Comparison of ENCODE assay signal across 8 cellular contexts in genomic region chr20:50146732-50147662, GRCh38. TPM values are rescaled to one million over a fixed set of nuclear protein-coding genes. Genes with fewer than 3 reads are reported as not detected.
DNase-seq lines count a peak whose midpoint lies in the region; ATAC-seq and TF ChIP-seq lines count a peak whose summit lies in the region.

No MANE protein-coding gene starts in this region.

- H3K9ac ChIP-seq in mucosa of rectum (ENCODE audit: low read depth in 1 of 2, low read length in 2 of 2) = peak overlapping the region; percentile 37 to 41

- H3K9me3 Mint-ChIP-seq in WTC11 = no peaks in the 10 kb centered on the region
- H3K9me3 Mint-ChIP-seq in stimulated activated memory B cell treated with anti-CD40 and anti-IgM and Interleukin-4, amounts not matched to agents 10 μg/mL and 1 μg/mL and 100 μg/mL, for 72 hours = no peaks in the 10 kb centered on the region

- H3K36me3 Mint-ChIP-seq in WTC11 = peaks cover 21% of the 10 kb centered on the region
- H3K36me3 Mint-ChIP-seq in stimulated activated memory B cell treated with anti-CD40 and anti-IgM and Interleukin-4, amounts not matched to agents 10 μg/mL and 1 μg/mL and 100 μg/mL, for 72 hours = peaks cover 33% of the 10 kb centered on the region

- H3K4me1 Mint-ChIP-seq in WTC11 = peaks cover 68% of the 10 kb centered on the region
- peaks cover 74% of the 10 kb centered on the region for H3K4me1 Mint-ChIP-seq in stimulated activated memory B cell treated with anti-CD40 and anti-IgM and Interleukin-4, amounts not matched to agents 10 μg/mL and 1 μg/mL and 100 μg/mL, for 72 hours

- H3K4me3 Mint-ChIP-seq in WTC11 = no peak overlapping the region
- H3K4me3 Mint-ChIP-seq in stimulated activated memory B cell treated with anti-CD40 and anti-IgM and Interleukin-4, amounts not matched to agents 10 μg/mL and 1 μg/mL and 100 μg/mL, for 72 hours = peak overlapping the region; percentile 62

- POLR2A ChIA-PET in WTC11 (lab: Charles Lee) = no interaction called here

- H3K27ac Mint-ChIP-seq in WTC11 = peak overlapping the region; percentile 93
- H3K27ac Mint-ChIP-seq in stimulated activated memory B cell treated with anti-CD40 and anti-IgM and Interleukin-4, amounts not matched to agents 10 μg/mL and 1 μg/mL and 100 μg/mL, for 72 hours = peak overlapping the region; percentile 96

- DNase-seq in WTC11 (ENCODE audit: low spot score) = no peak
- DNase-seq in central memory CD4-positive, alpha-beta T cell = peak; percentile 83
- DNase-seq in NCI-H2081 treated with DMSO at 0.1 percent for 48 hours (lab: John Stamatoyannopoulos, UW) = no peak

- no peaks in the 10 kb centered on the region for H3K9me3 ChIP-seq in mucosa of rectum (ENCODE audit: control insufficient read depth in 2 of 2, low read length in 2 of 2)

- peaks cover 34 to 39% of the 10 kb centered on the region in 2 donors for H3K4me1 ChIP-seq in mucosa of rectum (ENCODE audit: control insufficient read depth in 2 of 2, insufficient read depth in 2 of 2, low read length in 2 of 2)

- peak overlapping the region in 1 of 2 donors; percentile 15 for H3K4me3 ChIP-seq in mucosa of rectum (ENCODE audit: low read length in 2 of 2)

- peak; percentile 65 for ATAC-seq in GM18861 (IDR thresholded peaks at IDR 0.05; ENCODE audit: unreplicated experiment)
- ATAC-seq in HG03558 (IDR thresholded peaks at IDR 0.05; ENCODE audit: extremely low read depth, unreplicated experiment) = peak; percentile 52
- ATAC-seq in WTC11 = peak; percentile 62
- ATAC-seq in stimulated activated memory B cell treated with anti-CD40 and anti-IgM and Interleukin-4, amounts not matched to agents 10 μg/mL and 1 μg/mL and 100 μg/mL, for 72 hours = peak; percentile 93
- no peak for ATAC-seq in HG02588 (IDR thresholded peaks at IDR 0.05; ENCODE audit: unreplicated experiment)

- H3K36me3 ChIP-seq in mucosa of rectum (ENCODE audit: control insufficient read depth in 2 of 2, insufficient read depth in 2 of 2, low read length in 2 of 2) = peaks cover 15 to 24% of the 10 kb centered on the region in 2 donors

- H3K27ac ChIP-seq in mucosa of rectum (ENCODE audit: low read depth in 2 of 2, low read length in 2 of 2) = peak overlapping the region; percentile 52 to 75

- no peak for TF ChIP-seq CTCF in WTC11 (IDR thresholded peaks at IDR 0.05)

- CTCF ChIA-PET in WTC11 (lab: Charles Lee) = interaction anchor here (0.6 to 2.1 kb wide), 7 partner anchors 22 to 476 kb away, joined by 3 to 10 read pairs (median 6); no protein-coding TSS in a partner anchor

- H3K27me3 Mint-ChIP-seq in WTC11 (ENCODE audit: low read depth) = no peaks in the 10 kb centered on the region
- no peaks in the 10 kb centered on the region for H3K27me3 Mint-ChIP-seq in stimulated activated memory B cell treated with anti-CD40 and anti-IgM and Interleukin-4, amounts not matched to agents 10 μg/mL and 1 μg/mL and 100 μg/mL, for 72 hours

- H3K27me3 ChIP-seq in mucosa of rectum (ENCODE audit: control insufficient read depth in 2 of 2, insufficient read depth in 2 of 2, low read length in 2 of 2) = no peaks in the 10 kb centered on the region

TF ChIP-seq in WTC11, 78 proteins besides CTCF, POLR2A, EP300 and RAD21:
- TF ChIP-seq KAT7 (CRISPR knock-in tag; IDR thresholded peaks at IDR 0.05; ENCODE audit: borderline replicate concordance) (no peak), NFATC4 (CRISPR knock-in tag; IDR thresholded peaks at IDR 0.05) (no peak), ATF6 (CRISPR knock-in tag; IDR thresholded peaks at IDR 0.05) (no peak)
- TF ChIP-seq, protein P1, sequence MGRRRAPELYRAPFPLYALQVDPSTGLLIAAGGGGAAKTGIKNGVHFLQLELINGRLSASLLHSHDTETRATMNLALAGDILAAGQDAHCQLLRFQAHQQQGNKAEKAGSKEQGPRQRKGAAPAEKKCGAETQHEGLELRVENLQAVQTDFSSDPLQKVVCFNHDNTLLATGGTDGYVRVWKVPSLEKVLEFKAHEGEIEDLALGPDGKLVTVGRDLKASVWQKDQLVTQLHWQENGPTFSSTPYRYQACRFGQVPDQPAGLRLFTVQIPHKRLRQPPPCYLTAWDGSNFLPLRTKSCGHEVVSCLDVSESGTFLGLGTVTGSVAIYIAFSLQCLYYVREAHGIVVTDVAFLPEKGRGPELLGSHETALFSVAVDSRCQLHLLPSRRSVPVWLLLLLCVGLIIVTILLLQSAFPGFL (CRISPR knock-in tag; IDR thresholded peaks at IDR 0.05; ENCODE audit: borderline replicate concordance) = no peak
- TF ChIP-seq, protein P2, sequence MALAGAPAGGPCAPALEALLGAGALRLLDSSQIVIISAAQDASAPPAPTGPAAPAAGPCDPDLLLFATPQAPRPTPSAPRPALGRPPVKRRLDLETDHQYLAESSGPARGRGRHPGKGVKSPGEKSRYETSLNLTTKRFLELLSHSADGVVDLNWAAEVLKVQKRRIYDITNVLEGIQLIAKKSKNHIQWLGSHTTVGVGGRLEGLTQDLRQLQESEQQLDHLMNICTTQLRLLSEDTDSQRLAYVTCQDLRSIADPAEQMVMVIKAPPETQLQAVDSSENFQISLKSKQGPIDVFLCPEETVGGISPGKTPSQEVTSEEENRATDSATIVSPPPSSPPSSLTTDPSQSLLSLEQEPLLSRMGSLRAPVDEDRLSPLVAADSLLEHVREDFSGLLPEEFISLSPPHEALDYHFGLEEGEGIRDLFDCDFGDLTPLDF (CRISPR knock-in tag; IDR thresholded peaks at IDR 0.05) = no peak

RNA-seq across cellular contexts. Expression of gene PEDS1, which starts 6.5 kb away (rescaled TPM):
- 35.0 to 36.7 TPM (median 35.6 TPM) in 3 replicates for total RNA-seq in WTC11 (2021)

RNA-seq across cellular contexts. Expression of gene UBE2V1, which starts 34.0 kb away (rescaled TPM):
- 132 to 146 TPM (median 144 TPM) in 3 replicates for total RNA-seq in WTC11 (2021)

RNA-seq across cellular contexts. Expression of gene CEBPB, which starts 43.6 kb away (rescaled TPM):
- total RNA-seq in WTC11 (2021) = 23.5 to 29.1 TPM (median 25.6 TPM) in 3 replicates
